ENCODE assay signal across 8 cellular contexts in genomic region chr7:27242580-27243339, GRCh38. TPM values are rescaled to one million over a fixed set of nuclear protein-coding genes. Genes with fewer than 3 reads are reported as not detected.
DNase-seq lines count a peak whose midpoint lies in the region; ATAC-seq and TF ChIP-seq lines count a peak whose summit lies in the region.

Gene EVX1, plus strand, starts transcription at chr7:27242802. Its CDS starts 229 bp downstream, at chr7:27243031.

- WGBS in mammary epithelial cell (ENCODE audit: low coverage, missing lambda C conversion rate): 4% methylated on average over 27 of the region's 62 CpGs

- H3K4me1 ChIP-seq in ES-I3 (ENCODE audit: insufficient read depth, low read length) (peaks cover 13% of the 10 kb centered on the region), mammary epithelial cell (ENCODE audit: insufficient read depth, low read length) (peaks cover 19% of the 10 kb centered on the region)

- ATAC-seq in GM19455 (IDR thresholded peaks at IDR 0.05; ENCODE audit: unreplicated experiment) (no peak), GM18517 (IDR thresholded peaks at IDR 0.05; ENCODE audit: unreplicated experiment) (no peak)

- H3K4me3 ChIP-seq in mammary epithelial cell (replicated peaks in 1 of 3; ENCODE audit: insufficient read depth in 1 of 3, low read depth in 2 of 3, low read length in 3 of 3): peak within 1 kb of the TSS in 1 of 3 experiments; percentile 7

- intact Hi-C loops in mammary epithelial cell (cut with micrococcal nuclease): no loop called here

- CTCF ChIA-PET in mammary epithelial cell (lab: Charles Lee; ENCODE audit: low non-redundant PET): no interaction called here

- in situ Hi-C loops in mammary epithelial cell (cut with MboI; ENCODE audit: low sequenced_read_pairs in 2 of 2): no loop called here

- peak within 1 kb of the TSS; percentile 31 for H3K4me2 ChIP-seq in mammary epithelial cell (ENCODE audit: insufficient read depth, low read depth, low read length)

- H3K36me3 ChIP-seq in ES-I3 (ENCODE audit: insufficient read depth, low read length): no peaks in the 10 kb centered on the region
- H3K36me3 ChIP-seq in mammary epithelial cell (ENCODE audit: insufficient read depth, low read length): no peaks in the 10 kb centered on the region

- no TSS peak for BruUV-seq in mammary epithelial cell (replicated peaks; lab: Mats Ljungman, UMichigan)

- H3K27me3 ChIP-seq in mammary epithelial cell (ENCODE audit: insufficient read depth, low read length): peaks cover 74% of the 10 kb centered on the region

- no peak within 1 kb of the TSS for H2AFZ ChIP-seq in mammary epithelial cell (ENCODE audit: low read depth, low read length)

- no peak for TF ChIP-seq CTCF in mammary epithelial cell (conservative IDR thresholded peaks at IDR 0.05 in 1 of 2, IDR thresholded peaks at IDR 0.05 in 1 of 2; ENCODE audit: extremely low read depth in 1 of 2, insufficient read depth in 1 of 2, low read depth in 1 of 2, low read length in 2 of 2)

- H3K9ac ChIP-seq in ES-I3 (ENCODE audit: low read depth, low read length) (peak within 1 kb of the TSS; percentile 25; the same call in 1 of the 2 replicates), mammary epithelial cell (ENCODE audit: insufficient read depth, low read length) (no peak within 1 kb of the TSS)

- H3K27ac ChIP-seq in mammary epithelial cell (ENCODE audit: insufficient read depth, low read depth, low read length) (no peak within 1 kb of the TSS), substantia nigra (ENCODE audit: low read depth, low read length, poor library complexity, severe bottlenecking) (no peak within 1 kb of the TSS)

- DNase-seq in NCI-H345 treated with DMSO at 0.1 percent for 48 hours (lab: John Stamatoyannopoulos, UW; ENCODE audit: unreplicated experiment) (peak; percentile 20), mammary epithelial cell (no peak), retina (peak; percentile 72), substantia nigra (lab: John Stamatoyannopoulos, UW) (no peak), NCI-H2196 (lab: John Stamatoyannopoulos, UW; ENCODE audit: unreplicated experiment) (no peak)

- H3K79me2 ChIP-seq in mammary epithelial cell (ENCODE audit: insufficient read depth, low read length): no peaks in the 10 kb centered on the region

- no peaks in the 10 kb centered on the region for H4K20me1 ChIP-seq in mammary epithelial cell (ENCODE audit: insufficient read depth, low read length)

- no peaks in the 10 kb centered on the region for H3K9me3 ChIP-seq in ES-I3 (ENCODE audit: control insufficient read depth, insufficient read depth, low read length)
- H3K9me3 ChIP-seq in mammary epithelial cell (replicated peaks; ENCODE audit: insufficient read depth, low read length): no peaks in the 10 kb centered on the region

- dilution Hi-C loops in mammary epithelial cell (cut with HindIII; ENCODE audit: low sequenced_read_pairs): loop anchor here (5.0 kb wide), 1 partner anchor 70 kb away; no protein-coding TSS in a partner anchor

RNA-seq across cellular contexts. Expression of gene EVX1, which starts in this region (rescaled TPM):
- total RNA-seq in mammary epithelial cell: not detected
- polyA plus RNA-seq in mammary epithelial cell: not detected
- not detected for polyA minus RNA-seq in mammary epithelial cell

Comparison
In these comparisons a context has a peak if more than half of its experiments do, and no peak if none do; other contexts are left out.
1. DNase-seq: peak in NCI-H345 treated with DMSO at 0.1 percent for 48 hours (single experiment) and retina (single experiment); none in mammary epithelial cell (single experiment), substantia nigra (0 of 49) and NCI-H2196 (single experiment).